Comparison of ENCODE assay signal across 1 cellular context in the genomic region with DNA sequence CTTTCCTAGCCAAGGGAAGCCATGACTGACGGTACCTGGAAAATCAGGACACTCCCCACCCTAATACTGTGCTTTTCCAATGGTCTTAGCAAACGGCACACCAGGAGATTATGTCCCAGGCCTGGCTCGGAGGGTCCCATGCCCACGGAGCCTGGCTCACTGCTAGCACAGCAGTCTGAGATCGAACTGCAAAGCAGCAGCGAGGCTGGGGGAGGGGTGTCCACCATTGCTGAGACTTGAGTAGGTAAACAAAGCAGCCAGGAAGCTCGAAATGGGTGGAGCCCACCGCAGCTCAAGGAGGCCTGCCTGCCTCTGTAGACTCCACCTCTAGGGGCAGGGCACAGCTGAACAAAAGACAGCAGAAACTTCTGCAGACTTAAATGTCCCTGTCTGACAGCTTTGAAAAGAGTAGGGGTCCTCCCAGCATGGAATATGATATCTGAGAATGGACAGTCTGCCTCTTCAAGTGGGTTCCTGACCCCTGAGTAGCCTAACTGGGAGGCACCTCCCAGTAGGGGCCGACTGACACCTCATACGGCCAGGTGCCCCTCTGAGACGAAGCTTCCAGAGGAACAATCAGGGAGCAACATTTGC. TPM values are rescaled to one million over a fixed set of nuclear protein-coding genes. Genes with fewer than 3 reads are reported as not detected.
"Had no signal": no experiment of that assay in that cellular context is flagged by ENCODE, and none has a peak within 500 bp of the region (broad histone marks: within the 10 kb centered on the region; RNA-seq: fewer than 3 reads in every experiment).

No MANE protein-coding gene starts in this region.

RNA-seq across cellular contexts. Expression of a gene that starts 34.6 kb away (rescaled TPM):
- total RNA-seq: naive thymus-derived CD4-positive, alpha-beta T cell had no signal
- polyA plus RNA-seq: naive thymus-derived CD4-positive, alpha-beta T cell had no signal
